11 cellular contexts compared by ENCODE assay signal in the genomic region with DNA sequence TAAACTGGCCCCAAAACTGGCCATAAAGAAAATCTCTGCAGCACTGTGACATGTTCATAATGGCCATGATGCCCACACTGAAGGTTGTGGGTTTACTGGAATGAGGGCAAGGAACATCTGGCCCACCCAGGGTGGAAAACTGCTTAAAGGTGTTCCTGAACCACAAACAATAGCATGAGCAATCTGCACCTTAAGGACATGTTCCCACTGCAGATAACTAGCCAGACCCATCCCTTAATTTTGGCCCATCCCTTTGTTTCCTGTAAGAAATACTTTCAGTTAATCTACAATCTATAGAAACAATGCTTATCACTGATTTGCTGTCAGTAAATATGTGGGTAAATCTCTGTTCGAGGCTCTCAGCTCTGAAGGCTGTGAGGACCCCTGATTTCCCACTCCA. TPM values are rescaled to one million over a fixed set of nuclear protein-coding genes. Genes with fewer than 3 reads are reported as not detected.
"Had no signal": no experiment of that assay in that cellular context is flagged by ENCODE, and none has a peak within 500 bp of the region (broad histone marks: within the 10 kb centered on the region; RNA-seq: fewer than 3 reads in every experiment).

No MANE protein-coding gene starts in this region.

RNA-seq across cellular contexts. Expression of gene ALB, which starts 46.9 kb away (rescaled TPM):
- total RNA-seq: activated naive CD4-positive, alpha-beta T cell treated with anti-CD3 and anti-CD28 coated beads for 36 hours; activated naive CD4-positive, alpha-beta T cell treated with anti-CD3 and anti-CD28 coated beads, Interleukin-2, amount 50 U/mL, for 72 hours; activated naive CD8-positive, alpha-beta T cell treated with anti-CD3 and anti-CD28 coated beads for 36 hours; activated naive CD8-positive, alpha-beta T cell treated with anti-CD3 and anti-CD28 coated beads, Interleukin-2, amount 10 ng/mL, durations not matched to agents 7 days and 5 days; activated T-helper 1 cell treated with anti-CD3 and anti-CD28 coated beads, Interleukin-12 subunit alpha, Interleukin-12 subunit beta, Interleukin-2, Interleukin-4 antibody, amounts not matched to agents 30 ng/mL and 10 ng/mL and 1 ng/mL, durations not matched to agents 14 hours and 24 hours and 36 hours; activated T-helper 17 cell treated with anti-CD3 and anti-CD28 coated beads, Interleukin-2, amount 50 U/mL, for 72 hours; activated T-helper 2 cell treated with anti-CD3 and anti-CD28 coated beads, Interferon-gamma antibody, Interleukin-2, Interleukin-4, amounts not matched to agents 10 μg/mL and 5 μg/mL and 100 μg/mL, durations not matched to agents 14 hours and 24 hours and 36 hours; astrocyte; bronchial epithelial cell; cardiac septum; chondrocyte had no signal
